In the genomic region with DNA sequence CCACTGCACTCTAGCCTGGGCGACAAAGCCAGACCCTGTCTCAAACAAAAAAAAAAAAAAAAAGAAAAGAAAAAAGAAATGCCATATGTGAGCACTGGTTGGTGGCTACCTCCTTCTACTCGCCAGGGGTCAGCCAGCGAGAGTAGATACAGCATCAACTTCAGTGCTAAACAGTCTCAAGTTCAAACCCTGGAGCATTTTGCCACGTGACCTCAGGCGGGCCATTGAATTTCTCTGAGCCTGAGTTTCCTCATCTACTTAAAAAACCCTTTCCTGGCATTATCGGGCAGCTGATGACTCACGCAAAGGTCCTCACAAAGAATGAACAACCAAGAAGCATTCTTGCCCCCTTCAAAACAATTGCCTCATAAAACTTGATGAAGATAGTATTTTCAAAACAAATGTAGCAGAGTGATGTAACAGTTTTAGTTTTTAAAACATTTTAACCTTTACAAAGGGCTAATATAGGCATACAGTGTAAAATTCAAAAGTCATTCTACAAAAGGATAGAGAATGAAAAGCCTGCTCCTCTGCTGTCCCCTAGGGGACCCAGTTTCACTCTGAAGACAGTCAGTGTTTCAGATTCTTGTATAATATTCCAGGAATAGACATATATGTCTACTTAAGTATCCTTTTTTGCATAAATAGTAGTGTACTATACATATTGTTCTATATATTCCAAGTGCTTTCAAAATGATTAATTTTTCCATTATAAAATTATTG, we compare ENCODE assay signal across 10 cellular contexts. TPM values are rescaled to one million over a fixed set of nuclear protein-coding genes. Genes with fewer than 3 reads are reported as not detected.
DNase-seq lines count a peak whose midpoint lies in the region; ATAC-seq, FAIRE-seq and TF ChIP-seq lines count a peak whose summit lies in the region.
"Had no signal": no experiment of that assay in that cellular context is flagged by ENCODE, and none has a peak within 500 bp of the region (broad histone marks: within the 10 kb centered on the region; RNA-seq: fewer than 3 reads in every experiment).

No MANE protein-coding gene starts in this region.

- H3K4me3 Mint-ChIP-seq in CD8-positive, alpha-beta memory T cell: no peak overlapping the region
- H3K4me3 Mint-ChIP-seq in T-cell: no peak overlapping the region

- ATAC-seq in T-cell (replicated peaks in 1 of 4): no peak
- ATAC-seq: GM12878 had no signal

- no peak overlapping the region for H3K27ac ChIP-seq in CD8-positive, alpha-beta memory T cell (ENCODE audit: low read depth, low read length)
- H3K27ac ChIP-seq in substantia nigra (ENCODE audit: low read depth, low read length, poor library complexity, severe bottlenecking): no peak overlapping the region

- DNase-seq in EH (ENCODE audit: low read depth) (peak; percentile 95), NCI-H128 (lab: John Stamatoyannopoulos, UW; ENCODE audit: unreplicated experiment) (peak; percentile 0), bronchial epithelial cell (ENCODE audit: low read depth) (peak; percentile 79), non-pigmented ciliary epithelial cell (ENCODE audit: low read depth) (peak; percentile 48), T-cell (no peak), substantia nigra (lab: John Stamatoyannopoulos, UW) (no peak)
- no peak for DNase-seq in stimulated activated CD4-positive, alpha-beta T cell treated with anti-CD3 and anti-CD28 coated beads, Interleukin-4, amount 100 ng/mL, for 24 hours
- no peak for DNase-seq in CD8-positive, alpha-beta memory T cell
- DNase-seq: NCI-H510A had no signal

- no peak for TF ChIP-seq CTCF in bronchial epithelial cell (IDR thresholded peaks at IDR 0.05; ENCODE audit: insufficient read depth, low read length, severe bottlenecking)

- H3K9me3 Mint-ChIP-seq in CD8-positive, alpha-beta memory T cell: no peaks in the 10 kb centered on the region
- H3K9me3 Mint-ChIP-seq in T-cell: no peaks in the 10 kb centered on the region

- CTCF ChIA-PET in CD8-positive, alpha-beta memory T cell (lab: Charles Lee): interaction anchor here (0.7 kb wide), 1 partner anchor 125 kb away, joined by 3 read pairs; no protein-coding TSS in a partner anchor
- CTCF ChIA-PET in T-cell (lab: Charles Lee): interaction anchor here in 1 of 2 donors (0.6 to 1.0 kb wide), 3 partner anchors 62 to 296 kb away, joined by 4 to 5 read pairs (median 4); no protein-coding TSS in a partner anchor

- H3K27me3 ChIP-seq in bronchial epithelial cell (ENCODE audit: control insufficient read depth, insufficient read depth, low read length): no peaks in the 10 kb centered on the region
- no peaks in the 10 kb centered on the region for H3K27me3 ChIP-seq in CD8-positive, alpha-beta memory T cell (ENCODE audit: insufficient read depth, low read length, poor library complexity, severe bottlenecking)

- H3K36me3 ChIP-seq in bronchial epithelial cell (ENCODE audit: control insufficient read depth, insufficient read depth, low read length): no peaks in the 10 kb centered on the region
- no peaks in the 10 kb centered on the region for H3K36me3 ChIP-seq in CD8-positive, alpha-beta memory T cell (ENCODE audit: insufficient read depth, low read length)

- no peak overlapping the region for H3K27ac Mint-ChIP-seq in CD8-positive, alpha-beta memory T cell
- no peak overlapping the region for H3K27ac Mint-ChIP-seq in T-cell

- no peaks in the 10 kb centered on the region for H3K36me3 Mint-ChIP-seq in CD8-positive, alpha-beta memory T cell
- H3K36me3 Mint-ChIP-seq in T-cell: no peaks in the 10 kb centered on the region

- H3K4me1 ChIP-seq in CD8-positive, alpha-beta memory T cell (ENCODE audit: insufficient read depth, low read length): no peaks in the 10 kb centered on the region

- peaks cover 9 to 19% of the 10 kb centered on the region in 2 donors for H3K27me3 Mint-ChIP-seq in CD8-positive, alpha-beta memory T cell
- peaks cover 9 to 13% of the 10 kb centered on the region in 2 donors for H3K27me3 Mint-ChIP-seq in T-cell

- H3K4me3 ChIP-seq in bronchial epithelial cell (ENCODE audit: low read depth, low read length): no peak overlapping the region
- no peak overlapping the region for H3K4me3 ChIP-seq in CD8-positive, alpha-beta memory T cell (ENCODE audit: low read length)
- H3K4me3 ChIP-seq: GM12878 had no signal

- FAIRE-seq in bronchial epithelial cell (lab: Jason Lieb, UNC): no peak
- FAIRE-seq: GM12878 had no signal

- H3K4me1 Mint-ChIP-seq in CD8-positive, alpha-beta memory T cell: no peaks in the 10 kb centered on the region
- H3K4me1 Mint-ChIP-seq in T-cell: no peaks in the 10 kb centered on the region

- no peaks in the 10 kb centered on the region for H3K9me3 ChIP-seq in CD8-positive, alpha-beta memory T cell (ENCODE audit: low read length)

- POLR2A ChIA-PET in CD8-positive, alpha-beta memory T cell (lab: Charles Lee): interaction anchor here (0.7 kb wide), 1 partner anchor 186 kb away, joined by 12 read pairs; a partner anchor contains a TSS
- POLR2A ChIA-PET in T-cell (lab: Charles Lee): no interaction called here

RNA-seq across cellular contexts. Expression of a gene that starts 28.4 kb away (rescaled TPM):
- under 0.01 and 0.26 TPM in 2 replicates for total RNA-seq in bronchial epithelial cell
- total RNA-seq in CD8-positive, alpha-beta memory T cell: not detected
- polyA plus RNA-seq in CD8-positive, alpha-beta memory T cell: not detected
- total RNA-seq in T-cell: not detected
- total RNA-seq: GM12878 had no signal
- polyA plus RNA-seq: GM12878 had no signal

RNA-seq across cellular contexts. Expression of a gene that starts 40.9 kb away (rescaled TPM):
- under 0.01 TPM in 2 replicates for total RNA-seq in bronchial epithelial cell
- total RNA-seq in CD8-positive, alpha-beta memory T cell: not detected
- polyA plus RNA-seq in CD8-positive, alpha-beta memory T cell: not detected
- total RNA-seq in T-cell: under 1 TPM in 3 of 5 donors, not detected in 2; 0.07 to 0.19 (median 0.18) TPM

RNA-seq across cellular contexts. Expression of a gene that starts 57.6 kb away (rescaled TPM):
- total RNA-seq in bronchial epithelial cell (3.5 and 4.2 TPM in 2 replicates), T-cell (10 to 100 TPM in 3 of 5 donors, 1 to 10 TPM in 2; 8.0 to 14.6 (median 13.1) TPM)
- 10 to 100 TPM; 29.1 to 31.3 TPM for total RNA-seq in CD8-positive, alpha-beta memory T cell
- 16.6 TPM for polyA plus RNA-seq in CD8-positive, alpha-beta memory T cell

RNA-seq across cellular contexts. Expression of a gene that starts 58.6 kb away (rescaled TPM):
- total RNA-seq in bronchial epithelial cell: 9.2 and 15.1 TPM in 2 replicates
- 100 to 1,000 TPM; 150 to 151 TPM for total RNA-seq in CD8-positive, alpha-beta memory T cell
- polyA plus RNA-seq in CD8-positive, alpha-beta memory T cell: 33.5 TPM
- 100 to 1,000 TPM in 2 of 5 donors, 10 to 100 TPM in 3; 65.1 to 108 (median 93.5) TPM for total RNA-seq in T-cell

Comparison
In these comparisons a context has a peak if more than half of its experiments do, and no peak if none do; other contexts are left out.
1. DNase-seq: peak in EH (single experiment), NCI-H128 (single experiment), bronchial epithelial cell (single experiment) and non-pigmented ciliary epithelial cell (single experiment); none in stimulated activated CD4-positive, alpha-beta T cell treated with anti-CD3 and anti-CD28 coated beads, Interleukin-4, amount 100 ng/mL, for 24 hours (single experiment), CD8-positive, alpha-beta memory T cell (0 of 5), T-cell (0 of 34) and substantia nigra (0 of 49).